ENCODE assay signal across 16 cellular contexts in the genomic region with DNA sequence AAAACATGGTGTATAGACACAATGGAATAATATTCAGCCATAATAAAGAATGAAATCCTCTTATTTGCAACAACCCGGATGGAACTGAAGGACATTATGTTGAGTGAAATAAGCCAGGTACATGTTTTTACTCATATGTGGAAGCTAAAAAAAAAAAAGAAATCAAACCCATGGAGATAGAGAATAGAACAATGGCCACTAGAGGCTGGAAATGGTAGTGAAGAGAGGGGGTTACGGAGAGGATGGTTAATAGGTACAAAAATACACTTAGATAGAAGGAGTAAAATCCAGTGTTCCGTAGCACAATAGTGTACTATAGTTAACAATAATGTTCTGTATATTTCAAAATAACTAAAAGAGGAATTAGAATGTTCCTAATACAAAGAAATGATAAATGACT. TPM values are rescaled to one million over a fixed set of nuclear protein-coding genes. Genes with fewer than 3 reads are reported as not detected.
DNase-seq lines count a peak whose midpoint lies in the region; TF ChIP-seq lines count a peak whose summit lies in the region.
"Had no signal": no experiment of that assay in that cellular context is flagged by ENCODE, and none has a peak within 500 bp of the region (broad histone marks: within the 10 kb centered on the region; RNA-seq: fewer than 3 reads in every experiment).

No MANE protein-coding gene starts in this region.

- H3K27ac ChIP-seq in vagina, result no peak overlapping the region
- H3K27ac ChIP-seq: pancreas, SJSA1 had no signal

- peaks cover 16% of the 10 kb centered on the region for H3K4me1 ChIP-seq in vagina
- H3K4me1 ChIP-seq: pancreas had no signal

- H3K27ac Mint-ChIP-seq in Calu3 (ENCODE audit: unreplicated experiment), result no peak overlapping the region
- H3K27ac Mint-ChIP-seq in HFFc6, result no peak overlapping the region
- H3K27ac Mint-ChIP-seq in nephron progenitor cell, result no peak overlapping the region
- H3K27ac Mint-ChIP-seq: activated T-cell treated with anti-CD3 and anti-CD28 coated beads, Interleukin-2, amount 50 U/mL, for 72 hours; stimulated activated naive CD8-positive, alpha-beta T cell treated with anti-CD3 and anti-CD28 coated beads, Interleukin-15, Interleukin-2, amounts not matched to agents 100 ng/mL and 50 ng/mL, for 24 hours had no signal

- H3K4me3 Mint-ChIP-seq in Calu3 (ENCODE audit: low read depth, unreplicated experiment), result no peak overlapping the region
- H3K4me3 Mint-ChIP-seq in HFFc6, result no peak overlapping the region
- no peak overlapping the region for H3K4me3 Mint-ChIP-seq in nephron progenitor cell
- H3K4me3 Mint-ChIP-seq: activated T-cell treated with anti-CD3 and anti-CD28 coated beads, Interleukin-2, amount 50 U/mL, for 72 hours; stimulated activated naive CD8-positive, alpha-beta T cell treated with anti-CD3 and anti-CD28 coated beads, Interleukin-15, Interleukin-2, amounts not matched to agents 100 ng/mL and 50 ng/mL, for 24 hours had no signal

- no peaks in the 10 kb centered on the region for H3K36me3 Mint-ChIP-seq in Calu3 (ENCODE audit: insufficient read depth, unreplicated experiment)
- no peaks in the 10 kb centered on the region for H3K36me3 Mint-ChIP-seq in HFFc6 (ENCODE audit: low read depth)
- H3K36me3 Mint-ChIP-seq in nephron progenitor cell (ENCODE audit: low read depth), result no peaks in the 10 kb centered on the region

- no peaks in the 10 kb centered on the region for H3K36me3 ChIP-seq in vagina
- H3K36me3 ChIP-seq: pancreas, SJSA1 had no signal

- H3K27me3 ChIP-seq in vagina, result no peaks in the 10 kb centered on the region
- H3K27me3 ChIP-seq: pancreas, SJSA1 had no signal

- H3K9me3 ChIP-seq in vagina, result no peaks in the 10 kb centered on the region
- H3K9me3 ChIP-seq: pancreas, SJSA1 had no signal

- in situ Hi-C loops in astrocyte of the cerebellum (cut with HindIII; ENCODE audit: low sequenced_read_pairs), result no loop called here

- intact Hi-C loops in Calu3 (cut with micrococcal nuclease; ENCODE audit: unreplicated experiment) (no loop called here), vagina (cut with DNase I) (no loop called here), posterior vena cava (cut with DNase I) (no loop called here)

- peak; percentile 47 for TF ChIP-seq CTCF in Calu3 (IDR thresholded peaks at IDR 0.05; ENCODE audit: unreplicated experiment)
- peak; percentile 55 for TF ChIP-seq CTCF in HFFc6 (IDR thresholded peaks at IDR 0.05)
- TF ChIP-seq CTCF in astrocyte of the cerebellum (IDR thresholded peaks at IDR 0.05; ENCODE audit: low read depth, low read length, missing control alignments), result peak; percentile 37
- TF ChIP-seq CTCF in nephron progenitor cell (IDR thresholded peaks at IDR 0.05), result peak; percentile 36
- no peak for TF ChIP-seq CTCF in vagina (IDR thresholded peaks at IDR 0.05)

- BruUV-seq in Calu3 (replicated peaks; lab: Mats Ljungman, UMichigan), result no TSS peak

- H3K4me3 ChIP-seq in astrocyte of the cerebellum (ENCODE audit: low read depth, low read length) (no peak overlapping the region), vagina (no peak overlapping the region)
- H3K4me3 ChIP-seq: pancreas, SJSA1 had no signal

- H3K9me3 Mint-ChIP-seq in Calu3 (ENCODE audit: low read depth, unreplicated experiment), result no peaks in the 10 kb centered on the region
- H3K9me3 Mint-ChIP-seq in HFFc6, result no peaks in the 10 kb centered on the region
- no peaks in the 10 kb centered on the region for H3K9me3 Mint-ChIP-seq in nephron progenitor cell
- H3K9me3 Mint-ChIP-seq: activated T-cell treated with anti-CD3 and anti-CD28 coated beads, Interleukin-2, amount 50 U/mL, for 72 hours; stimulated activated naive CD8-positive, alpha-beta T cell treated with anti-CD3 and anti-CD28 coated beads, Interleukin-15, Interleukin-2, amounts not matched to agents 100 ng/mL and 50 ng/mL, for 24 hours had no signal

- no peaks in the 10 kb centered on the region for H3K27me3 Mint-ChIP-seq in Calu3 (ENCODE audit: unreplicated experiment)
- H3K27me3 Mint-ChIP-seq in HFFc6 (ENCODE audit: insufficient read depth), result peaks cover 4% of the 10 kb centered on the region; the same call in 1 of the 2 replicates
- peaks cover 18% of the 10 kb centered on the region for H3K27me3 Mint-ChIP-seq in nephron progenitor cell (ENCODE audit: low read depth, poor library complexity)

- H3K4me1 Mint-ChIP-seq in Calu3 (ENCODE audit: low read depth, unreplicated experiment) (no peaks in the 10 kb centered on the region), HFFc6 (ENCODE audit: low read depth) (peaks cover 33% of the 10 kb centered on the region), nephron progenitor cell (peaks cover 21% of the 10 kb centered on the region)

- CTCF ChIA-PET in Calu3 (lab: Charles Lee), result interaction anchor here (1.0 kb wide), 1 partner anchor 199 kb away, joined by 4 read pairs; no protein-coding TSS in a partner anchor

- DNase-seq in Calu3, result no peak
- no peak for DNase-seq in HFFc6
- DNase-seq in astrocyte of the cerebellum (ENCODE audit: low read depth), result no peak
- DNase-seq in nephron progenitor cell, result no peak
- no peak for DNase-seq in activated CD4-positive, CD25-positive, alpha-beta regulatory T cell (lab: John Stamatoyannopoulos, UW)
- DNase-seq in T-helper 9 cell, result no peak
- DNase-seq in vagina (ENCODE audit: extremely low spot score in 2 of 2), result no peak
- no peak for DNase-seq in posterior vena cava (ENCODE audit: low spot score)
- DNase-seq: activated CD4-positive, alpha-beta T cell treated with anti-CD3 and anti-CD28 coated beads for 1 hour; activated T-cell treated with anti-CD3 and anti-CD28 coated beads, Interleukin-2, amount 50 U/mL, for 72 hours; aorta; NCI-H446; pancreas; stimulated activated CD4-positive, alpha-beta T cell treated with anti-CD3 and anti-CD28 coated beads, Interleukin-2, amount 100 ng/mL, for 48 hours had no signal

- no peak for TF ChIP-seq POLR2A in vagina (IDR thresholded peaks at IDR 0.05)

RNA-seq across cellular contexts. Expression of a gene that starts 12.8 kb away (rescaled TPM):
- total RNA-seq in Calu3 (2022) (0.17 TPM in 1 of 2 replicates, not detected in the other), vagina (not detected), posterior vena cava (not detected)
- under 1 TPM; 0.09 to 0.40 (median 0.26) TPM for total RNA-seq in HFFc6 (2021; fragmentation: NEBNext Ultra II Directional; extraction: Animal tissue kit (Norgen Biotek cat#: 25700))
- total RNA-seq: activated T-cell treated with anti-CD3 and anti-CD28 coated beads, Interleukin-2, amount 50 U/mL, for 72 hours; aorta; pancreas had no signal

RNA-seq across cellular contexts. Expression of a gene that starts 26.6 kb away (rescaled TPM):
- total RNA-seq in Calu3 (2022) (11.3 and 17.7 TPM in 2 replicates), vagina (37.1 TPM), posterior vena cava (10 to 100 TPM; 20.9 to 32.0 TPM)
- 100 to 1,000 TPM; 111 to 147 (median 117) TPM for total RNA-seq in HFFc6 (2021; fragmentation: NEBNext Ultra II Directional; extraction: Animal tissue kit (Norgen Biotek cat#: 25700))

Comparison
In these comparisons a context has a peak if more than half of its experiments do, and no peak if none do; other contexts are left out.
1. CTCF ChIP-seq: peak in Calu3 (single experiment), HFFc6 (single experiment), astrocyte of the cerebellum (single experiment) and nephron progenitor cell (single experiment); none in vagina (0 of 3).